In the genomic region with DNA sequence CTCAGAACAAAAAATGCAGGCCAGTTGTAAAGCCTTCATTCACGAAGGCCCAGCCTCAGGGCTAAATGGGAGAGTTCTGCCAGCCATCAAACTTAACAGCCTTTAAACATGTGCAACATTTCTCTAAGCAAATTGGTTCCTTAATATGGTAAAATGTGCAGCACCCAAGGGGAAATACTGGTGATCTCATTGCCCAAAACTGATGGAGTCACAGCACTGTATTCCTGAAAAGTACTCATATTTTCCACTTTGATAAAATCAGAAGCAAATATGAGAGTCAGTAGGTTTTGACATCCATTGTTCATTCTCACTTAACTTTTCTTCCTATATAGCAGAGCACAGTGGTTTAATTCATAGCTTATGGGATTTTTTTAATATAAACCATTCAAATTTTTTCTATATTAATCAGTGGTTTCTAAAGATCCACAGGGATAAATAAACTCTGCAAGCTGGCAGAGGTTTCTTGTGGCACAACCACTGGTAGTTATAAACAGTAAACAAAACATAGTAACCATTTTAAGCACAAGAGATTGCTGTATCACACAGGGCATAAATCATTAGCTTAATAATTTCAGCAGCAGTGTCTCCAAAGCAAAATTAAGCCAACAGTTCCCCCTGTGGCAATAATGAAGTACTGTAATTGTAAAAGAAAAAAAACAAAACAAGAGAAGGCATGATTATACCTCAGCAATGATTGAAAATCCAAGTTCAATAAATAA, we compare ENCODE assay signal across 8 cellular contexts.
DNase-seq lines count a peak whose midpoint lies in the region; ATAC-seq and TF ChIP-seq lines count a peak whose summit lies in the region.

No MANE protein-coding gene starts in this region.

- no peak overlapping the region for H3K18ac ChIP-seq in mesendoderm (ENCODE audit: low read length)

- H3K79me1 ChIP-seq in mesendoderm (ENCODE audit: low read length): no peaks in the 10 kb centered on the region

- no peak overlapping the region for H3K56ac ChIP-seq in mesendoderm (ENCODE audit: low read length)

- H3K9ac ChIP-seq in mesendoderm (ENCODE audit: low read length): no peak overlapping the region

- H3K4me1 ChIP-seq in mesendoderm (ENCODE audit: control insufficient read depth, low read depth, low read length): no peaks in the 10 kb centered on the region

- ATAC-seq in GM21737 (IDR thresholded peaks at IDR 0.05; ENCODE audit: unreplicated experiment) (no peak), HG02642 (IDR thresholded peaks at IDR 0.05; ENCODE audit: poor library complexity, unreplicated experiment) (no peak)
- no peak for ATAC-seq in effector memory CD8-positive, alpha-beta T cell (replicated peaks)

- no peaks in the 10 kb centered on the region for H3K36me3 ChIP-seq in mesendoderm (ENCODE audit: control insufficient read depth, insufficient read depth, low read length)

- TF ChIP-seq CTCF in cardiac fibroblast (IDR thresholded peaks at IDR 0.05; ENCODE audit: low read depth, low read length): peak; percentile 55

- no peak overlapping the region for H3K27ac ChIP-seq in mesendoderm (ENCODE audit: low read depth, low read length)

- no peak overlapping the region for H3K23ac ChIP-seq in mesendoderm (ENCODE audit: low read length)

- no peak overlapping the region for H4K8ac ChIP-seq in mesendoderm (ENCODE audit: low read depth, low read length)

- H3K4ac ChIP-seq in mesendoderm (ENCODE audit: low read depth, low read length): no peak overlapping the region

- no peak overlapping the region for H4K5ac ChIP-seq in mesendoderm (ENCODE audit: low read length)

- WGBS in mesendoderm (ENCODE audit: extremely low coverage, insufficient coverage, low lambda C conversion rate): no CpG with 5 or more reads among the region's 1 CpG

- H2BK5ac ChIP-seq in mesendoderm (ENCODE audit: low read length): no peak overlapping the region

- no peaks in the 10 kb centered on the region for H3K79me2 ChIP-seq in mesendoderm (ENCODE audit: control insufficient read depth, insufficient read depth, low read length)

- DNase-seq in Daoy (ENCODE audit: low read depth) (peak; percentile 25), cardiac fibroblast (ENCODE audit: low read depth in 2 of 2) (peak; percentile 78 to 79), mesendoderm (peak; percentile 19), NCI-H187 (lab: John Stamatoyannopoulos, UW) (no peak)
- DNase-seq in effector memory CD8-positive, alpha-beta T cell: no peak

- H2BK120ac ChIP-seq in mesendoderm (ENCODE audit: low read depth, low read length): no peak overlapping the region

- no peaks in the 10 kb centered on the region for H3K4me1 Mint-ChIP-seq in effector memory CD8-positive, alpha-beta T cell (ENCODE audit: low read depth in 2 of 2)

- H2AK5ac ChIP-seq in mesendoderm (ENCODE audit: low read length): no peak overlapping the region

- TF ChIP-seq RAD21 in Ishikawa (IDR thresholded peaks at IDR 0.05; ENCODE audit: low read depth): peak; percentile 69

- H3K4me3 ChIP-seq in cardiac fibroblast (replicated peaks in 1 of 2; ENCODE audit: low read depth in 2 of 2, low read length in 2 of 2) (no peak overlapping the region), mesendoderm (ENCODE audit: low read length) (no peak overlapping the region)

- no peaks in the 10 kb centered on the region for H3K27me3 ChIP-seq in mesendoderm (ENCODE audit: insufficient read depth, low read length, poor library complexity)

- H2BK15ac ChIP-seq in mesendoderm (replicated peaks; ENCODE audit: low read depth): no peak overlapping the region

- no peaks in the 10 kb centered on the region for H3K36me3 Mint-ChIP-seq in effector memory CD8-positive, alpha-beta T cell (ENCODE audit: insufficient read depth)

- peaks cover 7 to 8% of the 10 kb centered on the region in 2 donors for H3K9me3 Mint-ChIP-seq in effector memory CD8-positive, alpha-beta T cell

- no peak for TF ChIP-seq EP300 in Ishikawa (IDR thresholded peaks at IDR 0.05; ENCODE audit: borderline replicate concordance)

- H3K27me3 Mint-ChIP-seq in effector memory CD8-positive, alpha-beta T cell: no peaks in the 10 kb centered on the region

- H3K27ac Mint-ChIP-seq in effector memory CD8-positive, alpha-beta T cell: no peak overlapping the region

- no peak overlapping the region for H3K4me2 ChIP-seq in mesendoderm (ENCODE audit: low read length)

- no peak overlapping the region for H3K4me3 Mint-ChIP-seq in effector memory CD8-positive, alpha-beta T cell

TF ChIP-seq in Ishikawa, 13 proteins besides CTCF, POLR2A, EP300 and RAD21:
- TF ChIP-seq CEBPB (IDR thresholded peaks at IDR 0.05) (no peak), FOXM1 (IDR thresholded peaks at IDR 0.05; ENCODE audit: borderline replicate concordance, low read depth) (no peak), CREB1 (IDR thresholded peaks at IDR 0.05; ENCODE audit: low read depth) (no peak), NFIC (IDR thresholded peaks at IDR 0.05) (no peak), TCF12 (IDR thresholded peaks at IDR 0.05; ENCODE audit: low read depth) (no peak), ZBTB7A (IDR thresholded peaks at IDR 0.05; ENCODE audit: low read depth) (no peak), TAF1 (IDR thresholded peaks at IDR 0.05; ENCODE audit: low read depth) (no peak), YY1 (IDR thresholded peaks at IDR 0.05; ENCODE audit: low read depth) (no peak), EGR1 (IDR thresholded peaks at IDR 0.05) (no peak)
- TF ChIP-seq, protein P1, sequence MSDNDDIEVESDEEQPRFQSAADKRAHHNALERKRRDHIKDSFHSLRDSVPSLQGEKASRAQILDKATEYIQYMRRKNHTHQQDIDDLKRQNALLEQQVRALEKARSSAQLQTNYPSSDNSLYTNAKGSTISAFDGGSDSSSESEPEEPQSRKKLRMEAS (IDR thresholded peaks at IDR 0.05): no peak
- TF ChIP-seq, protein P2, sequence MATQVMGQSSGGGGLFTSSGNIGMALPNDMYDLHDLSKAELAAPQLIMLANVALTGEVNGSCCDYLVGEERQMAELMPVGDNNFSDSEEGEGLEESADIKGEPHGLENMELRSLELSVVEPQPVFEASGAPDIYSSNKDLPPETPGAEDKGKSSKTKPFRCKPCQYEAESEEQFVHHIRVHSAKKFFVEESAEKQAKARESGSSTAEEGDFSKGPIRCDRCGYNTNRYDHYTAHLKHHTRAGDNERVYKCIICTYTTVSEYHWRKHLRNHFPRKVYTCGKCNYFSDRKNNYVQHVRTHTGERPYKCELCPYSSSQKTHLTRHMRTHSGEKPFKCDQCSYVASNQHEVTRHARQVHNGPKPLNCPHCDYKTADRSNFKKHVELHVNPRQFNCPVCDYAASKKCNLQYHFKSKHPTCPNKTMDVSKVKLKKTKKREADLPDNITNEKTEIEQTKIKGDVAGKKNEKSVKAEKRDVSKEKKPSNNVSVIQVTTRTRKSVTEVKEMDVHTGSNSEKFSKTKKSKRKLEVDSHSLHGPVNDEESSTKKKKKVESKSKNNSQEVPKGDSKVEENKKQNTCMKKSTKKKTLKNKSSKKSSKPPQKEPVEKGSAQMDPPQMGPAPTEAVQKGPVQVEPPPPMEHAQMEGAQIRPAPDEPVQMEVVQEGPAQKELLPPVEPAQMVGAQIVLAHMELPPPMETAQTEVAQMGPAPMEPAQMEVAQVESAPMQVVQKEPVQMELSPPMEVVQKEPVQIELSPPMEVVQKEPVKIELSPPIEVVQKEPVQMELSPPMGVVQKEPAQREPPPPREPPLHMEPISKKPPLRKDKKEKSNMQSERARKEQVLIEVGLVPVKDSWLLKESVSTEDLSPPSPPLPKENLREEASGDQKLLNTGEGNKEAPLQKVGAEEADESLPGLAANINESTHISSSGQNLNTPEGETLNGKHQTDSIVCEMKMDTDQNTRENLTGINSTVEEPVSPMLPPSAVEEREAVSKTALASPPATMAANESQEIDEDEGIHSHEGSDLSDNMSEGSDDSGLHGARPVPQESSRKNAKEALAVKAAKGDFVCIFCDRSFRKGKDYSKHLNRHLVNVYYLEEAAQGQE (IDR thresholded peaks at IDR 0.05; ENCODE audit: low read depth): no peak
- TF ChIP-seq, protein P3, sequence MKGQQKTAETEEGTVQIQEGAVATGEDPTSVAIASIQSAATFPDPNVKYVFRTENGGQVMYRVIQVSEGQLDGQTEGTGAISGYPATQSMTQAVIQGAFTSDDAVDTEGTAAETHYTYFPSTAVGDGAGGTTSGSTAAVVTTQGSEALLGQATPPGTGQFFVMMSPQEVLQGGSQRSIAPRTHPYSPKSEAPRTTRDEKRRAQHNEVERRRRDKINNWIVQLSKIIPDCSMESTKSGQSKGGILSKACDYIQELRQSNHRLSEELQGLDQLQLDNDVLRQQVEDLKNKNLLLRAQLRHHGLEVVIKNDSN (IDR thresholded peaks at IDR 0.05): no peak

Comparison
In these comparisons a context has a peak if more than half of its experiments do, and no peak if none do; other contexts are left out.
1. DNase-seq: peak in Daoy (single experiment), cardiac fibroblast (2 of 2) and mesendoderm (single experiment); none in NCI-H187 (0 of 2) and effector memory CD8-positive, alpha-beta T cell (0 of 3).